Comparison of ENCODE assay signal across 7 cellular contexts in the genomic region with DNA sequence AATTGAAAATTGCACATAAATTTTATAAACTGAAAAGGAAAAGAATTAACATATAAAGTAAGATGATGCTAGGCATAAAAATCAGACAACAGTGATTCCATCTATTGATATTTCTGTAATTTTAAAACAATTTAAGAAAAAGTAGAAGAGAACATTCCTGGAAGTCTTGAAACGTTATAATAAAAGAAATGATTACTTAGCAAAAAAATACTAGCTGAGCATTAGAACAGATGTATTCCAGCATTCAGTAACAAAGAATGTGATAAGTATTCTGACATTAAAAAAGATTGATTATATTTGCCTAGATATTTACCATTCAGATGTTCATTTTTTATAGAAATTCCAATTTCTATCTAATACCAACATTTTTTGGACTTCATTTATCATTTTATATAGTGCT.
"Had no signal": no experiment of that assay in that cellular context is flagged by ENCODE, and none has a peak within 500 bp of the region (broad histone marks: within the 10 kb centered on the region; RNA-seq: fewer than 3 reads in every experiment).

No MANE protein-coding gene starts in this region.

- H3K4me2 ChIP-seq: GM23338 had no signal

- H3K27ac ChIP-seq: HL-60 had no signal

- ATAC-seq: GM23338 had no signal

- H3K4me3 ChIP-seq: GM23338 had no signal

- H2AFZ ChIP-seq: GM23338 had no signal

- DNase-seq: H9, HCEC 1CT, KG1 had no signal

- FAIRE-seq: H1, H54 had no signal
